ENCODE assay signal across 15 cellular contexts in the genomic region with DNA sequence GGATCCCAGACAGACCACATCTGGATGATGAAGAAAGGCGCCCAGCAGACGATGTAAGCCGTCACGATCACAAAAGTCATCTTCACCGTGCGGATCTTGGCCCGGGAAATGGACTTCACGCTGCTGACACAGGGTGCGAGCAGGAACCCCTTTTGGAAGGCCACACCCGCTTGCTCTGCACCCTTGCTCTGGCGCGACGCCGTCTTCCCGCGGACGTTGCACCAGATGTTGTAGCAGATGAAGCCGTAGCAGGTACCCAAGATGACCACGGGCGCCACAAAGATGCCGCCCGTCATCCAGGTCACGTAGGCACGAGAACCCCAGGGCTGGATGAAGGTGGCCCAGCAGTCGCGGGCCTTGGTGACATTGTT. TPM values are rescaled to one million over a fixed set of nuclear protein-coding genes. Genes with fewer than 3 reads are reported as not detected.
DNase-seq lines count a peak whose midpoint lies in the region; ATAC-seq and TF ChIP-seq lines count a peak whose summit lies in the region.
"Had no signal": no experiment of that assay in that cellular context is flagged by ENCODE, and none has a peak within 500 bp of the region (broad histone marks: within the 10 kb centered on the region; RNA-seq: fewer than 3 reads in every experiment).

No MANE protein-coding gene starts in this region.

- H3K9ac ChIP-seq in mucosa of rectum (ENCODE audit: low read depth in 1 of 2, low read length in 2 of 2), result no peak overlapping the region

- H3K36me3 ChIP-seq in ectodermal cell (ENCODE audit: control insufficient read depth, insufficient read depth, low read length) (no peaks in the 10 kb centered on the region), mucosa of rectum (ENCODE audit: control insufficient read depth in 2 of 2, insufficient read depth in 2 of 2, low read length in 2 of 2) (no peaks in the 10 kb centered on the region), thyroid gland (no peaks in the 10 kb centered on the region)

- H3K4me3 ChIP-seq in ectodermal cell (ENCODE audit: insufficient read depth, low read depth, low read length) (peak overlapping the region; percentile 31), mucosa of rectum (ENCODE audit: low read length in 2 of 2) (peak overlapping the region; percentile 22 to 61), thyroid gland (replicated peaks in 1 of 3) (peak overlapping the region; percentile 11 to 39 (median 22))
- H3K4me3 ChIP-seq: GM12878 had no signal

- H3K9me3 ChIP-seq in ectodermal cell (ENCODE audit: control insufficient read depth, low read length) (no peaks in the 10 kb centered on the region), mucosa of rectum (ENCODE audit: control insufficient read depth in 2 of 2, low read length in 2 of 2) (peaks cover 0 to 2% of the 10 kb centered on the region in 2 donors), thyroid gland (no peaks in the 10 kb centered on the region)

- H3K9me3 Mint-ChIP-seq in T-helper 2 cell treated with Interferon-gamma antibody and Interleukin-4, amounts not matched to agents 5 μg/mL and 100 μg/mL, for 36 hours, result no peaks in the 10 kb centered on the region

- H3K4me1 ChIP-seq in ectodermal cell (ENCODE audit: control insufficient read depth, insufficient read depth, low read length) (peaks cover 5% of the 10 kb centered on the region), mucosa of rectum (ENCODE audit: control insufficient read depth in 2 of 2, insufficient read depth in 2 of 2, low read length in 2 of 2) (peaks cover 7% of the 10 kb centered on the region in 2 donors), thyroid gland (peaks cover 6 to 8% of the 10 kb centered on the region in 2 donors)

- H3K27me3 Mint-ChIP-seq in T-helper 2 cell treated with Interferon-gamma antibody and Interleukin-4, amounts not matched to agents 5 μg/mL and 100 μg/mL, for 36 hours (ENCODE audit: low read depth), result peaks cover 51% of the 10 kb centered on the region

- H3K4me1 Mint-ChIP-seq in T-helper 2 cell treated with Interferon-gamma antibody and Interleukin-4, amounts not matched to agents 5 μg/mL and 100 μg/mL, for 36 hours (ENCODE audit: low read depth), result peaks cover 8% of the 10 kb centered on the region

- H3K27me3 ChIP-seq in ectodermal cell (ENCODE audit: control insufficient read depth, insufficient read depth, low read length, poor library complexity, severe bottlenecking) (peaks cover 65% of the 10 kb centered on the region), mucosa of rectum (ENCODE audit: control insufficient read depth in 2 of 2, insufficient read depth in 2 of 2, low read length in 2 of 2) (peaks cover 28 to 33% of the 10 kb centered on the region in 2 donors), thyroid gland (no peaks in the 10 kb centered on the region)

- no peak for DNase-seq in T-helper 2 cell treated with Interferon-gamma antibody and Interleukin-4, amounts not matched to agents 5 μg/mL and 100 μg/mL, for 36 hours (ENCODE audit: low spot score)
- DNase-seq in T-helper 2 cell, result no peak
- peak in 1 of 2 donors; percentile 14 for DNase-seq in thyroid gland
- no peak for DNase-seq in NCI-H526 treated with DMSO at 0.1 percent for 48 hours (lab: John Stamatoyannopoulos, UW)
- no peak for DNase-seq in NK-92 treated with Interleukin-12 subunit alpha and Interleukin-12 subunit beta, amount 100 ng/mL, for 24 hours (lab: John Stamatoyannopoulos, UW)
- DNase-seq: 8988T; activated CD4-positive, alpha-beta T cell treated with anti-CD3 and anti-CD28 coated beads for 1 hour; NCI-H524 treated with DMSO at 0.1 percent for 48 hours; nucleus accumbens had no signal

- no peak overlapping the region for H3K27ac ChIP-seq in ectodermal cell (ENCODE audit: insufficient read depth, low read depth, low read length, poor library complexity, severe bottlenecking)
- H3K27ac ChIP-seq in mucosa of rectum (ENCODE audit: low read depth in 2 of 2, low read length in 2 of 2), result no peak overlapping the region
- peak overlapping the region in 1 of 3 donors; percentile 27 for H3K27ac ChIP-seq in thyroid gland

- ATAC-seq in HG02642 (IDR thresholded peaks at IDR 0.05; ENCODE audit: poor library complexity, unreplicated experiment), result no peak
- ATAC-seq: GM12878 had no signal

- no peak for TF ChIP-seq CTCF in thyroid gland (IDR thresholded peaks at IDR 0.05)

- intact Hi-C loops in thyroid gland (cut with DNase I), result no loop called here

- no peaks in the 10 kb centered on the region for H3K36me3 Mint-ChIP-seq in T-helper 2 cell treated with Interferon-gamma antibody and Interleukin-4, amounts not matched to agents 5 μg/mL and 100 μg/mL, for 36 hours (ENCODE audit: low read depth)

- 24% methylated on average over 26 of the region's 26 CpGs for WGBS in ectodermal cell, 2 experiments
- WGBS in thyroid gland, 2 donors, result 18 to 20% methylated on average over 9 to 18 of the region's 26 CpGs

- no peak for TF ChIP-seq POLR2A in thyroid gland (IDR thresholded peaks at IDR 0.05)

- H3K4me3 Mint-ChIP-seq in T-helper 2 cell treated with Interferon-gamma antibody and Interleukin-4, amounts not matched to agents 5 μg/mL and 100 μg/mL, for 36 hours, result peak overlapping the region; percentile 41

- H3K27ac Mint-ChIP-seq in T-helper 2 cell treated with Interferon-gamma antibody and Interleukin-4, amounts not matched to agents 5 μg/mL and 100 μg/mL, for 36 hours, result no peak overlapping the region
- H3K27ac Mint-ChIP-seq: activated naive CD4-positive, alpha-beta T cell treated with anti-CD3 and anti-CD28 coated beads, Interleukin-2, amount 50 U/mL, for 72 hours had no signal

RNA-seq across cellular contexts. Expression of a gene that starts 1.1 kb away (rescaled TPM):
- not detected for polyA plus RNA-seq in ectodermal cell (2013, experiment 1 of 4)
- 0.05 TPM for polyA plus RNA-seq in ectodermal cell (2013, experiment 2 of 4)
- polyA plus RNA-seq in ectodermal cell (2013, experiment 3 of 4), result 0.05 TPM
- 0.04 TPM for polyA plus RNA-seq in ectodermal cell (2013, experiment 4 of 4)
- total RNA-seq in thyroid gland, result 10 to 100 TPM; 11.6 to 34.2 (median 20.8) TPM
- total RNA-seq: activated naive CD4-positive, alpha-beta T cell treated with anti-CD3 and anti-CD28 coated beads, Interleukin-2, amount 50 U/mL, for 72 hours; SK-MEL-5 had no signal
